Comparison of ENCODE assay signal across 22 cellular contexts in the genomic region with DNA sequence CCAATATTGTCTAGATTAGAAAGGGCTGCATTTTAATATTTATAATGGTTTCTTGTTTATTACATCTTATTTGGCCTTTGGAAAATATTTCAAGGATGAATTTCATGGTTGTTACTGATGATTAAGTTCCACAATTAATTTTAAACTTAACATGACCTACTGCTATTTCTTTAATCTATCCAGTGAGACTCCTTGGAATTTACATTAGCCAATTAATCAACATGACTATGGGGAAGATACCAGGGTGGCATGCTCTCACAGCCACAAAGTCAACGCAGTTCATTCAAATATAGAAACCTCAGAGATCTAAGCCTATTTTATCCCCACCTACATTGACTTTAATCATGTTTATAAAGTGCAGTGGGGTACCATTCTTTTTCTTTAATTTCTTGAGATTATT. TPM values are rescaled to one million over a fixed set of nuclear protein-coding genes. Genes with fewer than 3 reads are reported as not detected.
"Had no signal": no experiment of that assay in that cellular context is flagged by ENCODE, and none has a peak within 500 bp of the region (broad histone marks: within the 10 kb centered on the region; RNA-seq: fewer than 3 reads in every experiment).

No MANE protein-coding gene starts in this region.

- H3K9me3 Mint-ChIP-seq: neural progenitor cell had no signal

- H3K4me2 ChIP-seq: hepatocyte, neural progenitor cell had no signal

- H3K4me3 Mint-ChIP-seq: naive thymus-derived CD8-positive, alpha-beta T cell; neural progenitor cell; stimulated activated effector memory CD8-positive, alpha-beta T cell treated with anti-CD3 and anti-CD28 coated beads, Interleukin-12 subunit alpha, Interleukin-12 subunit beta, amount 100 ng/mL, for 72 hours had no signal

- H3K36me3 ChIP-seq: colonic mucosa, esophagus squamous epithelium, neural progenitor cell, pancreas, tibial artery, upper lobe of right lung had no signal

- H3K36me3 Mint-ChIP-seq: naive thymus-derived CD8-positive, alpha-beta T cell; neural progenitor cell; stimulated activated effector memory CD8-positive, alpha-beta T cell treated with anti-CD3 and anti-CD28 coated beads, Interleukin-12 subunit alpha, Interleukin-12 subunit beta, amount 100 ng/mL, for 72 hours had no signal

- H3K27ac Mint-ChIP-seq: neural progenitor cell; progenitor cell of endocrine pancreas; stimulated activated effector memory CD8-positive, alpha-beta T cell treated with anti-CD3 and anti-CD28 coated beads, Interleukin-12 subunit alpha, Interleukin-12 subunit beta, amount 100 ng/mL, for 72 hours had no signal

- ATAC-seq: foreskin keratinocyte; mucosa of descending colon; naive thymus-derived CD8-positive, alpha-beta T cell; pancreas; right cardiac atrium; stimulated activated effector memory CD8-positive, alpha-beta T cell treated with anti-CD3 and anti-CD28 coated beads, Interleukin-12 subunit alpha, Interleukin-12 subunit beta, amount 100 ng/mL, for 72 hours; stimulated activated naive CD8-positive, alpha-beta T cell treated with anti-CD3 and anti-CD28 coated beads, Interleukin-15, Interleukin-2, amounts not matched to agents 100 U/mL and 50 U/mL, for 24 hours; upper lobe of right lung had no signal

- H2AFZ ChIP-seq: hepatocyte, neural progenitor cell had no signal

- H3K4me1 ChIP-seq: colonic mucosa, esophagus squamous epithelium, foreskin keratinocyte, pancreas, upper lobe of right lung had no signal

- FAIRE-seq: islet of Langerhans, pancreas, small intestine had no signal

- H3K27ac ChIP-seq: colonic mucosa, esophagus squamous epithelium, foreskin keratinocyte, hepatocyte, neural progenitor cell, pancreas, tibial artery, upper lobe of right lung had no signal

- H3K4me1 Mint-ChIP-seq: naive thymus-derived CD8-positive, alpha-beta T cell; stimulated activated effector memory CD8-positive, alpha-beta T cell treated with anti-CD3 and anti-CD28 coated beads, Interleukin-12 subunit alpha, Interleukin-12 subunit beta, amount 100 ng/mL, for 72 hours had no signal

- H3K4me3 ChIP-seq: colonic mucosa, esophagus squamous epithelium, hepatocyte, mucosa of descending colon, neural progenitor cell, pancreas, tibial artery, upper lobe of right lung had no signal

- H3K79me2 ChIP-seq: hepatocyte had no signal

- H3K9ac ChIP-seq: neural progenitor cell had no signal

- H3K27me3 ChIP-seq: colonic mucosa, esophagus squamous epithelium, hepatocyte, neural progenitor cell, pancreas, tibial artery, upper lobe of right lung had no signal

- H3K9me3 ChIP-seq: colonic mucosa, esophagus squamous epithelium, mucosa of descending colon, pancreas, tibial artery, upper lobe of right lung had no signal

- DNase-seq: colonic mucosa; dermis blood vessel endothelial cell; esophagus squamous epithelium; foreskin keratinocyte; kidney glomerular epithelial cell; mammary epithelial cell; mucosa of descending colon; naive thymus-derived CD8-positive, alpha-beta T cell; nucleus accumbens; pancreas; right cardiac atrium; small intestine; stimulated activated CD4-positive, alpha-beta T cell treated with anti-CD3 and anti-CD28 coated beads, Interleukin-4, amount 100 ng/mL, for 1 hour; stimulated activated CD8-positive, alpha-beta memory T cell treated with anti-CD3 and anti-CD28 coated beads, Interleukin-4, amount 100 ng/mL, for 48 hours; stimulated activated naive CD8-positive, alpha-beta T cell treated with anti-CD3 and anti-CD28 coated beads, Interleukin-15, Interleukin-2, amounts not matched to agents 100 U/mL and 50 U/mL, for 24 hours; tibial artery; upper lobe of right lung had no signal

RNA-seq across cellular contexts. Expression of a gene that starts 43.6 kb away (rescaled TPM):
- total RNA-seq: naive thymus-derived CD8-positive, alpha-beta T cell had no signal
- polyA plus RNA-seq: foreskin keratinocyte; naive thymus-derived CD8-positive, alpha-beta T cell had no signal
